ENCODE assay signal across 32 cellular contexts in the genomic region with DNA sequence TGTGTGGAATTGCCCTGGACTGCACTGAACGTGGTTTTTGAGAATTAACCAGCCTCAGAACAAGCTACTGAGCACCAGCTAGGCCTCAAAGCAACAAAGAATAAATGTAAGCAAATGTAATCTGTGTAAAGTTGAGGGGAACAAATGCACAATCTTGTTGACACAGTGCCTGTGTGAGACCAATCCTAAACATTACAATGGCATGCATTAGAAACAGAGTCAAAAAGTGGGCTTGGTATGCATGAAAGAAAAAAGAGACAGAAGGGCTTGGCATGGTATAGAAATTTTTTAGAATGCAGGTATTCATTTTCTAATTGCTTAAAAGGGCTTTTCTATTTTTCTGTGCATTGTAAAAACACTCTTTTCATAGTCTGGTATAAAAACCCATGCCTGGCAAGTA.
"Had no signal": no experiment of that assay in that cellular context is flagged by ENCODE, and none has a peak within 500 bp of the region (broad histone marks: within the 10 kb centered on the region; RNA-seq: fewer than 3 reads in every experiment).

No MANE protein-coding gene starts in this region.

- H3K4me3 ChIP-seq: adrenal gland, body of pancreas, breast epithelium had no signal

- H3K4me1 ChIP-seq: adrenal gland, body of pancreas, breast epithelium had no signal

- ATAC-seq: activated CD4-positive, alpha-beta T cell treated with anti-CD3 and anti-CD28 coated beads for 36 hours; activated CD4-positive, CD25-positive, alpha-beta regulatory T cell treated with anti-CD3 and anti-CD28 coated beads, Interleukin-2, amount 50 U/mL, for 24 hours; activated CD8-positive, alpha-beta memory T cell treated with anti-CD3 and anti-CD28 coated beads, Interleukin-2, amount 10 ng/mL, durations not matched to agents 7 days and 5 days; activated CD8-positive, alpha-beta T cell treated with anti-CD3 and anti-CD28 coated beads, Interleukin-2, amount 10 ng/mL, durations not matched to agents 7 days and 5 days; activated naive CD4-positive, alpha-beta T cell treated with anti-CD3 and anti-CD28 coated beads, Interleukin-2, amount 50 U/mL, for 72 hours; body of pancreas had no signal

- H3K36me3 ChIP-seq: adrenal gland, brain microvascular endothelial cell, breast epithelium had no signal

- H3K27ac ChIP-seq: adrenal gland, body of pancreas, brain microvascular endothelial cell, breast epithelium, VCaP had no signal

- H3K9me3 ChIP-seq: adrenal gland, body of pancreas, breast epithelium had no signal

- DNase-seq: activated CD4-positive, alpha-beta memory T cell treated with anti-CD3 and anti-CD28 coated beads, Interleukin-2, amount 10 ng/mL, durations not matched to agents 7 days and 5 days; activated CD4-positive, alpha-beta T cell treated with anti-CD3 and anti-CD28 coated beads for 1 hour; activated CD4-positive, alpha-beta T cell treated with anti-CD3 and anti-CD28 coated beads for 36 hours; activated CD4-positive, alpha-beta T cell treated with anti-CD3 and anti-CD28 coated beads for 48 hours; activated CD4-positive, alpha-beta T cell treated with anti-CD3 and anti-CD28 coated beads, Interleukin-2, amount 10 ng/mL, durations not matched to agents 7 days and 5 days; activated CD4-positive, alpha-beta T cell treated with anti-CD3 and anti-CD28 coated beads, Interleukin-2, amount 50 U/mL, for 48 hours; activated CD4-positive, CD25-positive, alpha-beta regulatory T cell; activated CD8-positive, alpha-beta memory T cell treated with anti-CD3 and anti-CD28 coated beads for 24 hours; activated CD8-positive, alpha-beta memory T cell treated with anti-CD3 and anti-CD28 coated beads, Interleukin-2, amount 10 ng/mL, durations not matched to agents 7 days and 5 days; activated CD8-positive, alpha-beta memory T cell treated with anti-CD3 and anti-CD28 coated beads, Interleukin-2, amount 50 U/mL, for 48 hours; activated CD8-positive, alpha-beta T cell treated with anti-CD3 and anti-CD28 coated beads, Interleukin-2, amount 10 ng/mL, durations not matched to agents 7 days and 5 days; activated effector memory CD4-positive, alpha-beta T cell treated with Interleukin-2 at 50 U/mL for 16 hours; activated gamma-delta T cell treated with Interleukin-2 at 50 U/mL for 16 hours; activated naive CD4-positive, alpha-beta T cell; activated naive CD4-positive, alpha-beta T cell treated with anti-CD3 and anti-CD28 coated beads for 36 hours; activated naive CD4-positive, alpha-beta T cell treated with anti-CD3 and anti-CD28 coated beads, Interleukin-2, amount 50 U/mL, for 16 hours; activated naive CD8-positive, alpha-beta T cell treated with anti-CD3 and anti-CD28 coated beads for 36 hours; activated T-cell treated with anti-CD3 and anti-CD28 coated beads, Interleukin-2, amount 50 U/mL, for 24 hours; activated T-cell treated with anti-CD3 and anti-CD28 coated beads, Interleukin-2, amount 50 U/mL, for 48 hours; adrenal gland; amniotic stem cell; aorta; body of pancreas; brain microvascular endothelial cell; central memory CD4-positive, alpha-beta T cell; T-helper 1 cell; T-helper 2 cell; T-helper 9 cell had no signal

- H3K27me3 ChIP-seq: adrenal gland, body of pancreas, brain microvascular endothelial cell, breast epithelium had no signal
